Comparison of ENCODE assay signal across 9 cellular contexts in the genomic region with DNA sequence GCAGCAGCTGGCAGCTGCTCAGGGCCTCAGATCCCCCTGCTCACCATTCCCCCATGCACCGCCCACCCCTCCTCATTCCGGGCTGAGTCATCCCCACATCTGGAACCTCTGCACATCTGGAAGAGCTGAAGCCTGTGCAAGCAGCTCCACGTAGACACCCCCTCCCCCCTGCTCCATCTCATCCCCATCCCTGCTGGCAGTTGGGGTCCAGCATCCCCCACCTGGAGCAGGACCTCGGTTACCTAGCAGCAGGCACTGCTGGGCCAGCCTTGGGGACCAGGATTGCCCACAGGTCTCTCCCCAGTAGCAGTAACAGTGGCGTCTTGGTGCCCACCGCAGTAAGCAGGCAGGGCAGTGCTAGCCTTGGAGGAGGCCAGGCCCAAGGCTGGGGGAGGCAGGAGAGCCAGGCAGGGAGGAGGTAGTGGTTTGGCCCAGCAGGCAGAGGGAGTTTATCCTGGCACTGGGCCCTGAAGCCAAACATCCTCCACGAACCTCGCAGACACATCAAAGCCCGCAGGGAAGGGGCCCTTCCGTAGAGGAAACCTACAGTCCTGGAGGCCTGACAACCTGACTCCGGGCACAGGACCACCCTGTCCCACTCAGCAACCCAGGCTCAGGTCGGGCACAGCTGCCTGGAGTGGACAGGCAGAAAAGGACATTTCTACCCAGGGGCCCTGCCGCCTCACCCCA. TPM values are rescaled to one million over a fixed set of nuclear protein-coding genes. Genes with fewer than 3 reads are reported as not detected.
DNase-seq lines count a peak whose midpoint lies in the region; ATAC-seq and TF ChIP-seq lines count a peak whose summit lies in the region.
"Had no signal": no experiment of that assay in that cellular context is flagged by ENCODE, and none has a peak within 500 bp of the region (broad histone marks: within the 10 kb centered on the region; RNA-seq: fewer than 3 reads in every experiment).

No MANE protein-coding gene starts in this region.

- no peak overlapping the region for H3K4me3 ChIP-seq in LNCaP clone FGC (ENCODE audit: low read depth, low read length)

- POLR2A ChIA-PET in GM10248 (lab: Yijun Ruan, JAX) = no interaction called here
- POLR2A ChIA-PET in HEK293T (lab: Yijun Ruan, JAX) = no interaction called here

- no peaks in the 10 kb centered on the region for H3K36me3 Mint-ChIP-seq in mesothelial cell of epicardium
- H3K36me3 Mint-ChIP-seq: activated naive CD8-positive, alpha-beta T cell had no signal

- peaks cover 86% of the 10 kb centered on the region for H3K4me1 Mint-ChIP-seq in mesothelial cell of epicardium

- DNase-seq in AG20443 (ENCODE audit: low spot score) = peak; percentile 85
- DNase-seq in LNCaP clone FGC (ENCODE audit: low read depth) = peak; percentile 69
- peak; percentile 85 to 87 for DNase-seq in T47D (ENCODE audit: low read depth in 1 of 2, low spot score in 1 of 2)
- DNase-seq in mesothelial cell of epicardium (ENCODE audit: low spot score in 2 of 2, unreplicated experiment in 2 of 2) = peak in 1 of 2 experiments; percentile 64
- no peak for DNase-seq in GM10248 (ENCODE audit: extremely low spot score)
- DNase-seq in HEK293T (ENCODE audit: extremely low spot score) = no peak

- peak overlapping the region; percentile 10 for H3K4me3 Mint-ChIP-seq in mesothelial cell of epicardium
- H3K4me3 Mint-ChIP-seq: activated naive CD8-positive, alpha-beta T cell had no signal

- H3K9me3 Mint-ChIP-seq in mesothelial cell of epicardium = no peaks in the 10 kb centered on the region

- peak overlapping the region; percentile 92 for H3K27ac Mint-ChIP-seq in mesothelial cell of epicardium
- H3K27ac Mint-ChIP-seq: activated naive CD8-positive, alpha-beta T cell had no signal

- in situ Hi-C loops in T47D (cut with HindIII; ENCODE audit: low pct_unique_long_range_greater_than_20kb, low sequenced_read_pairs) = no loop called here

- ATAC-seq in GM21526 (IDR thresholded peaks at IDR 0.05; ENCODE audit: low FRiP score, unreplicated experiment) (no peak), GM19328 (IDR thresholded peaks at IDR 0.05; ENCODE audit: unreplicated experiment) (no peak)

- CTCF ChIA-PET in GM10248 (lab: Yijun Ruan, JAX) (interaction anchor here (1.3 to 6.8 kb wide), 6 partner anchors 8 to 97 kb away, joined by 4 to 91 read pairs (median 6); partner anchors contain the start of genes COL1A1 and TMEM92), HEK293T (lab: Yijun Ruan, JAX) (interaction anchor here (0.6 to 0.9 kb wide), 2 partner anchors 95 to 97 kb away, joined by 3 to 5 read pairs; no protein-coding TSS in a partner anchor)

- H3K27me3 Mint-ChIP-seq in mesothelial cell of epicardium (ENCODE audit: low read depth) = no peaks in the 10 kb centered on the region

- no peak for TF ChIP-seq CTCF in LNCaP clone FGC (IDR thresholded peaks at IDR 0.05; ENCODE audit: control insufficient read depth, extremely low read depth, insufficient read depth)
- TF ChIP-seq CTCF in mesothelial cell of epicardium (IDR thresholded peaks at IDR 0.05; ENCODE audit: unreplicated experiment) = no peak
- no peak for TF ChIP-seq CTCF in GM10248 (IDR thresholded peaks at IDR 0.05; ENCODE audit: control extremely low read depth, extremely low read depth, low read depth, missing control alignments)

TF ChIP-seq in HEK293T, 16 proteins besides CTCF, POLR2A, EP300 and RAD21:
- TF ChIP-seq FOXA1 (IDR thresholded peaks at IDR 0.05) (no peak), FOXK2 (IDR thresholded peaks at IDR 0.05) (no peak), L3MBTL2 (conservative IDR thresholded peaks at IDR 0.05) (no peak), ARNT (IDR thresholded peaks at IDR 0.05) (no peak), SUZ12 (IDR thresholded peaks at IDR 0.05) (no peak), BHLHE40 (IDR thresholded peaks at IDR 0.05; ENCODE audit: borderline replicate concordance) (no peak), ELF4 (IDR thresholded peaks at IDR 0.05) (no peak), ZNF384 (IDR thresholded peaks at IDR 0.05) (no peak), HDGF (IDR thresholded peaks at IDR 0.05; ENCODE audit: borderline replicate concordance) (no peak), CTBP1 (IDR thresholded peaks at IDR 0.05; ENCODE audit: borderline replicate concordance) (no peak), TARDBP (IDR thresholded peaks at IDR 0.05) (no peak)

RNA-seq across cellular contexts. Expression of gene TMEM92, which starts 7.7 kb away (rescaled TPM):
- 2.7 to 3.9 TPM (median 3.6 TPM) in 3 replicates for total RNA-seq in mesothelial cell of epicardium

Comparison
In these comparisons a context has a peak if more than half of its experiments do, and no peak if none do; other contexts are left out.
1. DNase-seq: peak in AG20443 (single experiment), LNCaP clone FGC (single experiment) and T47D (2 of 2); none in GM10248 (single experiment) and HEK293T (single experiment).